Comparison of ENCODE assay signal across 11 cellular contexts in genomic region chr21:42654913-42655796, GRCh38. TPM values are rescaled to one million over a fixed set of nuclear protein-coding genes. Genes with fewer than 3 reads are reported as not detected.
DNase-seq lines count a peak whose midpoint lies in the region; ATAC-seq and TF ChIP-seq lines count a peak whose summit lies in the region.
"Had no signal": no experiment of that assay in that cellular context is flagged by ENCODE, and none has a peak within 500 bp of the region (broad histone marks: within the 10 kb centered on the region; RNA-seq: fewer than 3 reads in every experiment).

No MANE protein-coding gene starts in this region.

- H3K4me3 ChIP-seq in BLaER1 = peak overlapping the region; percentile 64
- peak overlapping the region; percentile 72 for H3K4me3 ChIP-seq in LNCaP clone FGC (ENCODE audit: low read depth, low read length)
- peak overlapping the region; percentile 55 for H3K4me3 ChIP-seq in ectodermal cell (ENCODE audit: insufficient read depth, low read depth, low read length)

- H3K4me3 Mint-ChIP-seq in neural crest cell = peak overlapping the region; percentile 91
- H3K4me3 Mint-ChIP-seq: dendritic cell treated with granulocyte-macrophage colony-stimulating factor and Interleukin-4, amounts not matched to agents 40 ng/mL and 50 ng/mL, for 4 days had no signal

- peaks cover 93% of the 10 kb centered on the region for H4K20me1 ChIP-seq in BLaER1

- H3K27me3 Mint-ChIP-seq in neural crest cell (ENCODE audit: low read depth) = no peaks in the 10 kb centered on the region

- H3K27me3 ChIP-seq in BLaER1 (peaks cover 98% of the 10 kb centered on the region), ectodermal cell (ENCODE audit: control insufficient read depth, insufficient read depth, low read length, poor library complexity, severe bottlenecking) (no peaks in the 10 kb centered on the region)

- H3K36me3 Mint-ChIP-seq in neural crest cell (ENCODE audit: low read depth) = no peaks in the 10 kb centered on the region

- H3K27ac Mint-ChIP-seq in neural crest cell (ENCODE audit: unreplicated experiment) = no peak overlapping the region
- H3K27ac Mint-ChIP-seq: dendritic cell treated with granulocyte-macrophage colony-stimulating factor and Interleukin-4, amounts not matched to agents 40 ng/mL and 50 ng/mL, for 4 days had no signal

- no peak for DNase-seq in LNCaP clone FGC (ENCODE audit: low read depth)
- no peak for DNase-seq in neural crest cell (ENCODE audit: low read depth, low spot score)
- DNase-seq in NCI-H524 treated with DMSO at 0.1 percent for 48 hours (lab: John Stamatoyannopoulos, UW) = no peak
- no peak for DNase-seq in NCI-H446 treated with DMSO at 0.1 percent for 48 hours (lab: John Stamatoyannopoulos, UW)
- DNase-seq: EL, T1000 had no signal

- peak overlapping the region; percentile 100 for H3K4me2 ChIP-seq in BLaER1

- H3K36me3 ChIP-seq in BLaER1 = no peaks in the 10 kb centered on the region
- peaks cover 8% of the 10 kb centered on the region for H3K36me3 ChIP-seq in ectodermal cell (ENCODE audit: control insufficient read depth, insufficient read depth, low read length)

- no peak overlapping the region for H3K27ac ChIP-seq in BLaER1
- H3K27ac ChIP-seq in ectodermal cell (ENCODE audit: insufficient read depth, low read depth, low read length, poor library complexity, severe bottlenecking) = no peak overlapping the region

- whole genome bisulfite sequencing in ectodermal cell, 2 experiments = 49 to 52% methylated on average over 18 of the region's 18 CpGs

- peaks cover 71% of the 10 kb centered on the region for H3K4me1 ChIP-seq in BLaER1
- H3K4me1 ChIP-seq in ectodermal cell (ENCODE audit: control insufficient read depth, insufficient read depth, low read length) = peaks cover 35% of the 10 kb centered on the region

- H3K9me3 Mint-ChIP-seq in neural crest cell = no peaks in the 10 kb centered on the region
- H3K9me3 Mint-ChIP-seq: dendritic cell treated with granulocyte-macrophage colony-stimulating factor and Interleukin-4, amounts not matched to agents 40 ng/mL and 50 ng/mL, for 4 days had no signal

- no peak overlapping the region for H3K9ac ChIP-seq in BLaER1

- peaks cover 43% of the 10 kb centered on the region for H3K4me1 Mint-ChIP-seq in neural crest cell

- ATAC-seq in HG03135 (IDR thresholded peaks at IDR 0.05; ENCODE audit: unreplicated experiment) (no peak), GM18907 (IDR thresholded peaks at IDR 0.05; ENCODE audit: unreplicated experiment) (no peak)

- H3K9me3 ChIP-seq in BLaER1 (no peaks in the 10 kb centered on the region), ectodermal cell (ENCODE audit: control insufficient read depth, low read length) (no peaks in the 10 kb centered on the region)

- TF ChIP-seq CTCF in LNCaP clone FGC (IDR thresholded peaks at IDR 0.05; ENCODE audit: control insufficient read depth, extremely low read depth, insufficient read depth) (no peak), neural crest cell (conservative IDR thresholded peaks at IDR 0.05) (no peak)

RNA-seq across cellular contexts. Expression of gene PDE9A, which starts 1.7 kb away (rescaled TPM):
- polyA plus RNA-seq in ectodermal cell (2013, experiment 1 of 4) = 48.4 TPM
- 56.2 TPM for polyA plus RNA-seq in ectodermal cell (2013, experiment 2 of 4)
- polyA plus RNA-seq in ectodermal cell (2013, experiment 3 of 4) = 34.9 TPM
- polyA plus RNA-seq in ectodermal cell (2013, experiment 4 of 4) = 35.9 TPM
- 31.4 and 40.7 TPM in 2 replicates for total RNA-seq in neural crest cell
